In genomic region chr2:218839430-218839829, GRCh38 we compare ENCODE assay signal across 1 cellular context.
TF ChIP-seq lines count a peak whose summit lies in the region.

No MANE protein-coding gene starts in this region.

TF ChIP-seq in endothelial cell of umbilical vein, 7 proteins besides CTCF, POLR2A, EP300 and RAD21:
- no peak for TF ChIP-seq FOS (IDR thresholded peaks at IDR 0.05; ENCODE audit: borderline replicate concordance, insufficient read depth, low read length)
- no peak for TF ChIP-seq GATA2 (IDR thresholded peaks at IDR 0.05; ENCODE audit: insufficient read depth, insufficient read length, low read depth, low read length)
- no peak for TF ChIP-seq JUN (IDR thresholded peaks at IDR 0.05; ENCODE audit: borderline replicate concordance, insufficient read depth, insufficient read length, low read depth)
- no peak for TF ChIP-seq MAX (IDR thresholded peaks at IDR 0.05; ENCODE audit: insufficient read depth, insufficient read length)
- no peak for TF ChIP-seq POLR2AphosphoS5 (IDR thresholded peaks at IDR 0.05; ENCODE audit: insufficient read depth, low read depth, low read length)
- TF ChIP-seq EZH2 (IDR thresholded peaks at IDR 0.05; ENCODE audit: borderline replicate concordance, low read depth, low read length, severe bottlenecking), result no peak
- TF ChIP-seq MYC (IDR thresholded peaks at IDR 0.05; ENCODE audit: low read depth, low read length), result no peak
